Comparison of ENCODE assay signal across 18 cellular contexts in the genomic region with DNA sequence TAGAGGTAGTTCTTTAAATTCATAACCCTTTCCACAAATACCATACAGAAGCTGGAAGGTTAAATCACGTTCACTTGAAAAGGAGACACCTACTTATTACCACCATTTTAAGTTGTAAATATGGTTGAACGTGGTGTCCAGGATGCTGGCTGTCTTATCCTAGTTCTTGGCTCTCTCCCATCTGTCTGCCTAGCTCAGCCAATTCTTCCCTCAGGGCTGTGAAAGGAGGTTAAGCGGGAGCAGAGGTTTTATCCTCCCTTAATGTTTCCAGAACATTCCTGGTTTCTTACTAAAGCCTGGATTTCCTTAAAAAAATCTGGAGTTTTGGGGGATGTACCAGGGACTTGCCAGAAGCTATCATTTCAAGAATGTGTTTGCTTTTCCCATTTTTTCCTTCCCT.
A peak's percentile ranks its signal among the peaks of the same experiment; 100 is the strongest.
DNase-seq lines count a peak whose midpoint lies in the region; ATAC-seq and TF ChIP-seq lines count a peak whose summit lies in the region.
"Had no signal": no experiment of that assay in that cellular context is flagged by ENCODE, and none has a peak within 500 bp of the region (broad histone marks: within the 10 kb centered on the region; RNA-seq: fewer than 3 reads in every experiment).

No MANE protein-coding gene starts in this region.

- peak overlapping the region; percentile 57 for H3K27ac Mint-ChIP-seq in nephron progenitor cell
- H3K27ac Mint-ChIP-seq: CD8-positive, alpha-beta memory T cell; IgD-negative memory B cell had no signal

- TF ChIP-seq CTCF in nephron progenitor cell (IDR thresholded peaks at IDR 0.05) (no peak), left lung (IDR thresholded peaks at IDR 0.05) (no peak)

- ATAC-seq in GM21737 (IDR thresholded peaks at IDR 0.05; ENCODE audit: unreplicated experiment) (no peak), left lung (no peak)

- H3K4me3 Mint-ChIP-seq in nephron progenitor cell, result no peak overlapping the region
- H3K4me3 Mint-ChIP-seq: CD8-positive, alpha-beta memory T cell; IgD-negative memory B cell had no signal

- intact Hi-C loops in left lung (cut with DNase I), result loop anchor here in 1 of 2 donors (5.0 kb wide), 1 partner anchor 350 kb away; no protein-coding TSS in a partner anchor

- H3K36me3 Mint-ChIP-seq in nephron progenitor cell (ENCODE audit: low read depth), result no peaks in the 10 kb centered on the region
- H3K36me3 Mint-ChIP-seq: CD8-positive, alpha-beta memory T cell; IgD-negative memory B cell had no signal

- DNase-seq in G401 (ENCODE audit: low spot score), result peak; percentile 80
- DNase-seq in NCI-H446 (lab: John Stamatoyannopoulos, UW), result peak; percentile 32 to 80
- DNase-seq in astrocyte of the hippocampus (ENCODE audit: low read depth, low spot score), result peak; percentile 12
- DNase-seq in nephron progenitor cell, result no peak
- no peak for DNase-seq in NCI-H1048 (lab: John Stamatoyannopoulos, UW)
- no peak for DNase-seq in activated CD4-positive, alpha-beta T cell treated with anti-CD3 and anti-CD28 coated beads for 48 hours
- DNase-seq in left lung, result no peak
- DNase-seq: CD8-positive, alpha-beta memory T cell; DMS53; GOT3; Kasumi-1; NCI-H1105; NCI-H1694; NCI-H510A; NCI-H82; SJCRH30 had no signal

- H3K27me3 Mint-ChIP-seq in nephron progenitor cell (ENCODE audit: low read depth, poor library complexity), result peaks cover 26% of the 10 kb centered on the region

- peaks cover 0 to 15% of the 10 kb centered on the region in 2 donors for H3K27me3 ChIP-seq in left lung
- H3K27me3 ChIP-seq: SJCRH30 had no signal

- peaks cover 23% of the 10 kb centered on the region for H3K9me3 Mint-ChIP-seq in nephron progenitor cell
- H3K9me3 Mint-ChIP-seq: CD8-positive, alpha-beta memory T cell had no signal

- H3K36me3 ChIP-seq in left lung, result no peaks in the 10 kb centered on the region
- H3K36me3 ChIP-seq: SJCRH30 had no signal

- no peaks in the 10 kb centered on the region for H3K4me1 Mint-ChIP-seq in nephron progenitor cell
- H3K4me1 Mint-ChIP-seq: CD8-positive, alpha-beta memory T cell; IgD-negative memory B cell had no signal

- no peaks in the 10 kb centered on the region for H3K9me3 ChIP-seq in left lung
- H3K9me3 ChIP-seq: SJCRH30 had no signal

- no peak overlapping the region for H3K27ac ChIP-seq in left lung
- H3K27ac ChIP-seq: SJCRH30 had no signal

- H3K4me3 ChIP-seq in left lung, result no peak overlapping the region
- H3K4me3 ChIP-seq: SJCRH30 had no signal

- no peaks in the 10 kb centered on the region for H3K4me1 ChIP-seq in left lung
- H3K4me1 ChIP-seq: SJCRH30 had no signal

- in situ Hi-C loops in G401 (cut with HindIII; ENCODE audit: low sequenced_read_pairs), result no loop called here

Comparison
In these comparisons a context has a peak if more than half of its experiments do, and no peak if none do; other contexts are left out.
1. DNase-seq: peak in G401 (single experiment), NCI-H446 (2 of 2) and astrocyte of the hippocampus (single experiment); none in nephron progenitor cell (single experiment), NCI-H1048 (single experiment), activated CD4-positive, alpha-beta T cell treated with anti-CD3 and anti-CD28 coated beads for 48 hours (single experiment) and left lung (0 of 2).